1 cellular context compared by ENCODE assay signal in genomic region chr6:33248643-33248931, GRCh38.
TF ChIP-seq lines count a peak whose summit lies in the region.

No MANE protein-coding gene starts in this region.

TF ChIP-seq in K562, 482 proteins besides CTCF, POLR2A, EP300 and RAD21 (continued from another document and continues in another):
- TF ChIP-seq, protein P1, sequence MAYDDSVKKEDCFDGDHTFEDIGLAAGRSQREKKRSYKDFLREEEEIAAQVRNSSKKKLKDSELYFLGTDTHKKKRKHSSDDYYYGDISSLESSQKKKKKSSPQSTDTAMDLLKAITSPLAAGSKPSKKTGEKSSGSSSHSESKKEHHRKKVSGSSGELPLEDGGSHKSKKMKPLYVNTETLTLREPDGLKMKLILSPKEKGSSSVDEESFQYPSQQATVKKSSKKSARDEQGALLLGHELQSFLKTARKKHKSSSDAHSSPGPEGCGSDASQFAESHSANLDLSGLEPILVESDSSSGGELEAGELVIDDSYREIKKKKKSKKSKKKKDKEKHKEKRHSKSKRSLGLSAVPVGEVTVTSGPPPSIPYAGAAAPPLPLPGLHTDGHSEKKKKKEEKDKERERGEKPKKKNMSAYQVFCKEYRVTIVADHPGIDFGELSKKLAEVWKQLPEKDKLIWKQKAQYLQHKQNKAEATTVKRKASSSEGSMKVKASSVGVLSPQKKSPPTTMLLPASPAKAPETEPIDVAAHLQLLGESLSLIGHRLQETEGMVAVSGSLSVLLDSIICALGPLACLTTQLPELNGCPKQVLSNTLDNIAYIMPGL (CRISPR knock-in tag; IDR thresholded peaks at IDR 0.05): 0 out of 2 replicates have a peak, but pooled peaks have one; percentile 25
- no peak for TF ChIP-seq TCF7 (IDR thresholded peaks at IDR 0.05; ENCODE audit: borderline replicate concordance)
- no peak for TF ChIP-seq KLF16 (IDR thresholded peaks at IDR 0.05)
- no peak for TF ChIP-seq ZBTB11 (CRISPR knock-in tag; IDR thresholded peaks at IDR 0.05)
- no peak for TF ChIP-seq NONO (IDR thresholded peaks at IDR 0.05; ENCODE audit: low read depth in 2 of 2, low read length in 1 of 2)
- TF ChIP-seq CHCHD3 (CRISPR knock-in tag; IDR thresholded peaks at IDR 0.05): no peak
- TF ChIP-seq, protein P2, sequence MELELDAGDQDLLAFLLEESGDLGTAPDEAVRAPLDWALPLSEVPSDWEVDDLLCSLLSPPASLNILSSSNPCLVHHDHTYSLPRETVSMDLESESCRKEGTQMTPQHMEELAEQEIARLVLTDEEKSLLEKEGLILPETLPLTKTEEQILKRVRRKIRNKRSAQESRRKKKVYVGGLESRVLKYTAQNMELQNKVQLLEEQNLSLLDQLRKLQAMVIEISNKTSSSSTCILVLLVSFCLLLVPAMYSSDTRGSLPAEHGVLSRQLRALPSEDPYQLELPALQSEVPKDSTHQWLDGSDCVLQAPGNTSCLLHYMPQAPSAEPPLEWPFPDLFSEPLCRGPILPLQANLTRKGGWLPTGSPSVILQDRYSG (tag; conservative IDR thresholded peaks at IDR 0.05; ENCODE audit: low read depth): peak; percentile 72; the same call in 1 of the 2 replicates
- no peak for TF ChIP-seq CXXC5 (CRISPR knock-in tag; IDR thresholded peaks at IDR 0.05)
- TF ChIP-seq, protein P3, sequence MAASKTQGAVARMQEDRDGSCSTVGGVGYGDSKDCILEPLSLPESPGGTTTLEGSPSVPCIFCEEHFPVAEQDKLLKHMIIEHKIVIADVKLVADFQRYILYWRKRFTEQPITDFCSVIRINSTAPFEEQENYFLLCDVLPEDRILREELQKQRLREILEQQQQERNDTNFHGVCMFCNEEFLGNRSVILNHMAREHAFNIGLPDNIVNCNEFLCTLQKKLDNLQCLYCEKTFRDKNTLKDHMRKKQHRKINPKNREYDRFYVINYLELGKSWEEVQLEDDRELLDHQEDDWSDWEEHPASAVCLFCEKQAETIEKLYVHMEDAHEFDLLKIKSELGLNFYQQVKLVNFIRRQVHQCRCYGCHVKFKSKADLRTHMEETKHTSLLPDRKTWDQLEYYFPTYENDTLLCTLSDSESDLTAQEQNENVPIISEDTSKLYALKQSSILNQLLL (CRISPR knock-in tag; IDR thresholded peaks at IDR 0.05; ENCODE audit: borderline replicate concordance): no peak
- no peak for TF ChIP-seq MAZ (CRISPR knock-in tag; conservative IDR thresholded peaks at IDR 0.05 in 1 of 2, IDR thresholded peaks at IDR 0.05 in 1 of 2)
- no peak for TF ChIP-seq PHF21A (IDR thresholded peaks at IDR 0.05; ENCODE audit: borderline replicate concordance, low read depth)
- TF ChIP-seq IRF9 (tag; IDR thresholded peaks at IDR 0.05): no peak
- TF ChIP-seq ZNF124 (CRISPR knock-in tag; IDR thresholded peaks at IDR 0.05): no peak
- no peak for TF ChIP-seq U2AF1 (optimal IDR thresholded peaks at IDR 0.05; ENCODE audit: low read depth, low read length)
- no peak for TF ChIP-seq ZNF197 (CRISPR knock-in tag; IDR thresholded peaks at IDR 0.05; ENCODE audit: low read depth)
- no peak for TF ChIP-seq MCM7 (IDR thresholded peaks at IDR 0.05)
- TF ChIP-seq GABPB2 (CRISPR knock-in tag; conservative IDR thresholded peaks at IDR 0.05): no peak
- TF ChIP-seq ETV1 (tag; conservative IDR thresholded peaks at IDR 0.05; ENCODE audit: low read depth): no peak
- TF ChIP-seq, protein P4, sequence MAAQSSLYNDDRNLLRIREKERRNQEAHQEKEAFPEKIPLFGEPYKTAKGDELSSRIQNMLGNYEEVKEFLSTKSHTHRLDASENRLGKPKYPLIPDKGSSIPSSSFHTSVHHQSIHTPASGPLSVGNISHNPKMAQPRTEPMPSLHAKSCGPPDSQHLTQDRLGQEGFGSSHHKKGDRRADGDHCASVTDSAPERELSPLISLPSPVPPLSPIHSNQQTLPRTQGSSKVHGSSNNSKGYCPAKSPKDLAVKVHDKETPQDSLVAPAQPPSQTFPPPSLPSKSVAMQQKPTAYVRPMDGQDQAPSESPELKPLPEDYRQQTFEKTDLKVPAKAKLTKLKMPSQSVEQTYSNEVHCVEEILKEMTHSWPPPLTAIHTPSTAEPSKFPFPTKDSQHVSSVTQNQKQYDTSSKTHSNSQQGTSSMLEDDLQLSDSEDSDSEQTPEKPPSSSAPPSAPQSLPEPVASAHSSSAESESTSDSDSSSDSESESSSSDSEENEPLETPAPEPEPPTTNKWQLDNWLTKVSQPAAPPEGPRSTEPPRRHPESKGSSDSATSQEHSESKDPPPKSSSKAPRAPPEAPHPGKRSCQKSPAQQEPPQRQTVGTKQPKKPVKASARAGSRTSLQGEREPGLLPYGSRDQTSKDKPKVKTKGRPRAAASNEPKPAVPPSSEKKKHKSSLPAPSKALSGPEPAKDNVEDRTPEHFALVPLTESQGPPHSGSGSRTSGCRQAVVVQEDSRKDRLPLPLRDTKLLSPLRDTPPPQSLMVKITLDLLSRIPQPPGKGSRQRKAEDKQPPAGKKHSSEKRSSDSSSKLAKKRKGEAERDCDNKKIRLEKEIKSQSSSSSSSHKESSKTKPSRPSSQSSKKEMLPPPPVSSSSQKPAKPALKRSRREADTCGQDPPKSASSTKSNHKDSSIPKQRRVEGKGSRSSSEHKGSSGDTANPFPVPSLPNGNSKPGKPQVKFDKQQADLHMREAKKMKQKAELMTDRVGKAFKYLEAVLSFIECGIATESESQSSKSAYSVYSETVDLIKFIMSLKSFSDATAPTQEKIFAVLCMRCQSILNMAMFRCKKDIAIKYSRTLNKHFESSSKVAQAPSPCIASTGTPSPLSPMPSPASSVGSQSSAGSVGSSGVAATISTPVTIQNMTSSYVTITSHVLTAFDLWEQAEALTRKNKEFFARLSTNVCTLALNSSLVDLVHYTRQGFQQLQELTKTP (IDR thresholded peaks at IDR 0.05; ENCODE audit: low read depth in 1 of 2, partially characterized antibody in 2 of 2): peak in 1 of 2 experiments; percentile 40
- TF ChIP-seq, protein P5, sequence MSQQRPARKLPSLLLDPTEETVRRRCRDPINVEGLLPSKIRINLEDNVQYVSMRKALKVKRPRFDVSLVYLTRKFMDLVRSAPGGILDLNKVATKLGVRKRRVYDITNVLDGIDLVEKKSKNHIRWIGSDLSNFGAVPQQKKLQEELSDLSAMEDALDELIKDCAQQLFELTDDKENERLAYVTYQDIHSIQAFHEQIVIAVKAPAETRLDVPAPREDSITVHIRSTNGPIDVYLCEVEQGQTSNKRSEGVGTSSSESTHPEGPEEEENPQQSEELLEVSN (IDR thresholded peaks at IDR 0.05; ENCODE audit: borderline replicate concordance in 1 of 2, extremely low read depth in 1 of 2, insufficient read depth in 1 of 2, insufficient read length in 1 of 2, low read depth in 1 of 2, low read length in 1 of 2, poor library complexity in 1 of 2, severe bottlenecking in 1 of 2): peak in 1 of 2 experiments; percentile 41
- no peak for TF ChIP-seq BRD9 (IDR thresholded peaks at IDR 0.05; ENCODE audit: low read depth, partially characterized antibody)
- TF ChIP-seq ZBTB12 (CRISPR knock-in tag; IDR thresholded peaks at IDR 0.05): no peak
- no peak for TF ChIP-seq NR4A1 (CRISPR knock-in tag; IDR thresholded peaks at IDR 0.05)
- TF ChIP-seq NR4A1 (tag; IDR thresholded peaks at IDR 0.05): peak; percentile 76; the same call in 1 of the 2 replicates
- no peak for TF ChIP-seq MED1 (CRISPR knock-in tag; IDR thresholded peaks at IDR 0.05; ENCODE audit: borderline replicate concordance)
- TF ChIP-seq, protein P6, sequence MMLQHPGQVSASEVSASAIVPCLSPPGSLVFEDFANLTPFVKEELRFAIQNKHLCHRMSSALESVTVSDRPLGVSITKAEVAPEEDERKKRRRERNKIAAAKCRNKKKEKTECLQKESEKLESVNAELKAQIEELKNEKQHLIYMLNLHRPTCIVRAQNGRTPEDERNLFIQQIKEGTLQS (IDR thresholded peaks at IDR 0.05): no peak
- TF ChIP-seq, protein P6 (CRISPR knock-in tag; conservative IDR thresholded peaks at IDR 0.05): no peak
- peak; percentile 9 for TF ChIP-seq FIP1L1 (IDR thresholded peaks at IDR 0.05; ENCODE audit: low read depth, low read length, poor library complexity, severe bottlenecking)
- no peak for TF ChIP-seq MXI1 (IDR thresholded peaks at IDR 0.05; ENCODE audit: low read depth, low read length)
- TF ChIP-seq ZBTB8A (IDR thresholded peaks at IDR 0.05; ENCODE audit: partially characterized antibody): no peak
- TF ChIP-seq, protein P7, sequence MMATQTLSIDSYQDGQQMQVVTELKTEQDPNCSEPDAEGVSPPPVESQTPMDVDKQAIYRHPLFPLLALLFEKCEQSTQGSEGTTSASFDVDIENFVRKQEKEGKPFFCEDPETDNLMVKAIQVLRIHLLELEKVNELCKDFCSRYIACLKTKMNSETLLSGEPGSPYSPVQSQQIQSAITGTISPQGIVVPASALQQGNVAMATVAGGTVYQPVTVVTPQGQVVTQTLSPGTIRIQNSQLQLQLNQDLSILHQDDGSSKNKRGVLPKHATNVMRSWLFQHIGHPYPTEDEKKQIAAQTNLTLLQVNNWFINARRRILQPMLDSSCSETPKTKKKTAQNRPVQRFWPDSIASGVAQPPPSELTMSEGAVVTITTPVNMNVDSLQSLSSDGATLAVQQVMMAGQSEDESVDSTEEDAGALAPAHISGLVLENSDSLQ (IDR thresholded peaks at IDR 0.05): no peak
- peak in 1 of 2 experiments; percentile 78; a peak in 1 of 4 replicates for TF ChIP-seq TEAD1 (CRISPR knock-in tag; IDR thresholded peaks at IDR 0.05)
- peak; percentile 33 for TF ChIP-seq CHD4 (IDR thresholded peaks at IDR 0.05; ENCODE audit: insufficient read depth, insufficient replicate concordance, low read depth, low read length, poor library complexity, severe bottlenecking)
- TF ChIP-seq HMBOX1 (IDR thresholded peaks at IDR 0.05): no peak
- TF ChIP-seq PHF8 (IDR thresholded peaks at IDR 0.05; ENCODE audit: borderline replicate concordance, low read length): no peak
- TF ChIP-seq ZNF263 (CRISPR knock-in tag; IDR thresholded peaks at IDR 0.05; ENCODE audit: borderline replicate concordance): peak; percentile 48; the same call in 1 of the 2 replicates
- TF ChIP-seq, protein P8, sequence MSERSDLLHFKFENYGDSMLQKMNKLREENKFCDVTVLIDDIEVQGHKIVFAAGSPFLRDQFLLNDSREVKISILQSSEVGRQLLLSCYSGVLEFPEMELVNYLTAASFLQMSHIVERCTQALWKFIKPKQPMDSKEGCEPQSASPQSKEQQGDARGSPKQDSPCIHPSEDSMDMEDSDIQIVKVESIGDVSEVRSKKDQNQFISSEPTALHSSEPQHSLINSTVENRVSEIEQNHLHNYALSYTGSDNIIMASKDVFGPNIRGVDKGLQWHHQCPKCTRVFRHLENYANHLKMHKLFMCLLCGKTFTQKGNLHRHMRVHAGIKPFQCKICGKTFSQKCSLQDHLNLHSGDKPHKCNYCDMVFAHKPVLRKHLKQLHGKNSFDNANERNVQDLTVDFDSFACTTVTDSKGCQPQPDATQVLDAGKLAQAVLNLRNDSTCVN (CRISPR knock-in tag; IDR thresholded peaks at IDR 0.05): no peak
- TF ChIP-seq E2F1 (CRISPR knock-in tag; IDR thresholded peaks at IDR 0.05): 0 out of 2 replicates have a peak, but pooled peaks have one; percentile 20
- TF ChIP-seq XRCC3 (IDR thresholded peaks at IDR 0.05): no peak
